In genomic region chr7:111743244-111743852, GRCh38 we compare ENCODE assay signal across 22 cellular contexts.
DNase-seq lines count a peak whose midpoint lies in the region; ATAC-seq and TF ChIP-seq lines count a peak whose summit lies in the region.
"Had no signal": no experiment of that assay in that cellular context is flagged by ENCODE, and none has a peak within 500 bp of the region (broad histone marks: within the 10 kb centered on the region; RNA-seq: fewer than 3 reads in every experiment).

No MANE protein-coding gene starts in this region.

- no peaks in the 10 kb centered on the region for H3K36me3 ChIP-seq in hepatocyte (replicated peaks; ENCODE audit: insufficient read depth, low read depth)
- H3K36me3 ChIP-seq in HAP-1 (replicated peaks), result no peaks in the 10 kb centered on the region

- POLR2A ChIA-PET in WTC11 (lab: Charles Lee), result no interaction called here

- H3K4me3 Mint-ChIP-seq in WTC11 (no peak overlapping the region), endothelial cell (ENCODE audit: unreplicated experiment) (peak overlapping the region; percentile 31)
- H3K4me3 Mint-ChIP-seq: B cell, CD14-positive monocyte, IgD-negative memory B cell had no signal

- H3K36me3 Mint-ChIP-seq in WTC11 (peaks cover 25% of the 10 kb centered on the region), endothelial cell (ENCODE audit: low read depth, unreplicated experiment) (peaks cover 48% of the 10 kb centered on the region)
- H3K36me3 Mint-ChIP-seq: CD14-positive monocyte, IgD-negative memory B cell had no signal

- H3K4me3 ChIP-seq in hepatocyte (no peak overlapping the region), HAP-1 (no peak overlapping the region)

- H3K9me2 ChIP-seq in hepatocyte (replicated peaks; ENCODE audit: insufficient read depth), result peaks cover 2% of the 10 kb centered on the region

- peak; percentile 35 for DNase-seq in SIG-M5 treated with dmso at 0.1 percent for 504 hours (lab: John Stamatoyannopoulos, UW; ENCODE audit: unreplicated experiment)
- no peak for DNase-seq in SIG-M5 (lab: John Stamatoyannopoulos, UW)
- DNase-seq in WTC11 (ENCODE audit: low spot score), result no peak
- no peak for DNase-seq in endothelial cell (ENCODE audit: low spot score)
- no peak for DNase-seq in hepatocyte (ENCODE audit: low spot score)
- no peak for DNase-seq in HAP-1 (ENCODE audit: low spot score in 2 of 2)
- DNase-seq: DMS53; GDM1; HCEC 1CT; Karpas-422; NCI-H1048; NCI-H1417 treated with DMSO at 0.1 percent for 48 hours; NCI-H187; NCI-H446 treated with DMSO at 0.1 percent for 48 hours; NCI-H774; NK-92 treated with Interleukin-12 subunit alpha and Interleukin-12 subunit beta, amount 100 ng/mL, for 24 hours; SW 1271; T-helper 2 cell had no signal

- peaks cover 3% of the 10 kb centered on the region for H3K4me1 ChIP-seq in hepatocyte (ENCODE audit: insufficient read depth)
- peaks cover 2% of the 10 kb centered on the region; the same call in 1 of the 2 replicates for H3K4me1 ChIP-seq in HAP-1

- H3K27me3 Mint-ChIP-seq in WTC11 (ENCODE audit: low read depth) (no peaks in the 10 kb centered on the region), endothelial cell (ENCODE audit: unreplicated experiment) (no peaks in the 10 kb centered on the region)

- TF ChIP-seq CTCF in WTC11 (IDR thresholded peaks at IDR 0.05) (no peak), endothelial cell (IDR thresholded peaks at IDR 0.05; ENCODE audit: unreplicated experiment) (no peak), hepatocyte (IDR thresholded peaks at IDR 0.05; ENCODE audit: poor library complexity) (no peak)

- no peak overlapping the region for H3K4me2 ChIP-seq in hepatocyte

- H3K9me3 ChIP-seq in hepatocyte (ENCODE audit: low read depth) (no peaks in the 10 kb centered on the region), HAP-1 (no peaks in the 10 kb centered on the region)

- H3K4me1 Mint-ChIP-seq in WTC11 (peaks cover 15% of the 10 kb centered on the region), endothelial cell (ENCODE audit: unreplicated experiment) (no peaks in the 10 kb centered on the region)
- H3K4me1 Mint-ChIP-seq: B cell, IgD-negative memory B cell had no signal

- H3K27ac Mint-ChIP-seq in WTC11 (no peak overlapping the region), endothelial cell (ENCODE audit: unreplicated experiment) (no peak overlapping the region)
- H3K27ac Mint-ChIP-seq: B cell, CD14-positive monocyte, IgD-negative memory B cell had no signal

- H3K27ac ChIP-seq in hepatocyte, result no peak overlapping the region

- ATAC-seq in WTC11, result peak; percentile 82
- ATAC-seq in activated CD4-positive, CD25-positive, alpha-beta regulatory T cell treated with anti-CD3 and anti-CD28 coated beads, Interleukin-2, amount 50 U/mL, for 24 hours, result no peak

- CTCF ChIA-PET in WTC11 (lab: Charles Lee), result interaction anchor here (1.2 to 3.5 kb wide), 4 partner anchors 13 to 752 kb away, joined by 5 to 18 read pairs (median 6); no protein-coding TSS in a partner anchor

- WGBS in hepatocyte (ENCODE audit: low lambda C conversion rate, missing lambda C conversion rate), result 92% methylated on average over 7 of the region's 7 CpGs

- no peaks in the 10 kb centered on the region for H3K79me2 ChIP-seq in hepatocyte

- H4K20me1 ChIP-seq in hepatocyte (ENCODE audit: insufficient read depth, poor library complexity, severe bottlenecking), result no peaks in the 10 kb centered on the region

- H3K27me3 ChIP-seq in hepatocyte (no peaks in the 10 kb centered on the region), HAP-1 (ENCODE audit: low read depth) (no peaks in the 10 kb centered on the region)

- 0 out of 2 replicates have a peak, but pooled peaks cover 3% of the 10 kb centered on the region for H3K9me3 Mint-ChIP-seq in WTC11
- no peaks in the 10 kb centered on the region for H3K9me3 Mint-ChIP-seq in endothelial cell (ENCODE audit: unreplicated experiment)
- H3K9me3 Mint-ChIP-seq: CD14-positive monocyte, IgD-negative memory B cell had no signal

- in situ Hi-C loops in HAP-1 (cut with MboI; ENCODE audit: low sequenced_read_pairs), result loop anchor here (10.0 kb wide), 2 partner anchors 681 to 751 kb away; no protein-coding TSS in a partner anchor

- no peak overlapping the region for H2AFZ ChIP-seq in hepatocyte

TF ChIP-seq in WTC11, 78 proteins besides CTCF, POLR2A, EP300 and RAD21:
- TF ChIP-seq KAT7 (CRISPR knock-in tag; IDR thresholded peaks at IDR 0.05; ENCODE audit: borderline replicate concordance), result no peak
